In the genomic region with DNA sequence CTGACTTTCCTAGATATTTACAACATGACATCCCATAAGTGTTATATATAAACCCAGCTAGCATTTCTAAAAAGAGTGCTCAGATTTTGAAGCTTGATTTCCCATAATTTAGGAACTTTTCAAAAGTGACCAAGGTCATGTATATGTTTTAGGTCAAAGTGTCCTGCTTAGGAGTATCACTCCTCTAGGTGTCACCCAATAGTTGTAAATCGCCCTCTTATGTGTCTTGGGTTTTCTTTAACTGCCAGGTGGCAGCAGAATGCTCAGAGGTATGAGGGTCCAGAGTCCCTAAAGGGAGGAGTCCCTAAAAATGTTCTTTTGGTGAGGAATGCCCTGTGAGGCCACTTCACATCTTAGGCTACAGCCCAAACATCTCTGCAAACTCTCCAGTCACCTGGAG, we compare ENCODE assay signal across 24 cellular contexts.
"Had no signal": no experiment of that assay in that cellular context is flagged by ENCODE, and none has a peak within 500 bp of the region (broad histone marks: within the 10 kb centered on the region; RNA-seq: fewer than 3 reads in every experiment).

No MANE protein-coding gene starts in this region.

- DNase-seq: activated B cell treated with CpG ODN at 0.5 μM for 24 hours; activated CD4-positive, alpha-beta memory T cell treated with anti-CD3 and anti-CD28 coated beads, Interleukin-2, amount 10 ng/mL, durations not matched to agents 7 days and 5 days; activated CD4-positive, alpha-beta T cell treated with anti-CD3 and anti-CD28 coated beads for 48 hours; activated CD8-positive, alpha-beta memory T cell treated with anti-CD3 and anti-CD28 coated beads, Interleukin-2, amount 10 ng/mL, durations not matched to agents 7 days and 5 days; activated naive CD4-positive, alpha-beta T cell; activated naive CD8-positive, alpha-beta T cell treated with anti-CD3 and anti-CD28 coated beads for 36 hours; amniotic stem cell; dermis blood vessel endothelial cell; effector memory CD4-positive, alpha-beta T cell; nephron progenitor cell; nucleus accumbens; sigmoid colon; stimulated activated CD4-positive, alpha-beta T cell treated with anti-CD3 and anti-CD28 coated beads, Interleukin-4, amount 100 ng/mL, for 24 hours; stimulated activated naive B cell treated with anti-CD40 and anti-IgM and Interleukin-4, amounts not matched to agents 10 μg/mL and 1 μg/mL and 100 μg/mL, for 72 hours; upper lobe of left lung had no signal

- H3K36me3 Mint-ChIP-seq: activated CD8-positive, alpha-beta memory T cell treated with anti-CD3 and anti-CD28 coated beads, Interleukin-2, amount 10 ng/mL, durations not matched to agents 7 days and 5 days had no signal

- H3K27ac Mint-ChIP-seq: activated B cell treated with CpG ODN at 0.5 μM for 24 hours; activated CD4-positive, alpha-beta memory T cell treated with anti-CD3 and anti-CD28 coated beads, Interleukin-2, amount 10 ng/mL, durations not matched to agents 7 days and 5 days; activated CD8-positive, alpha-beta memory T cell treated with anti-CD3 and anti-CD28 coated beads, Interleukin-2, amount 10 ng/mL, durations not matched to agents 7 days and 5 days; activated naive CD8-positive, alpha-beta T cell treated with anti-CD3 and anti-CD28 coated beads for 36 hours; activated T-helper 17 cell treated with anti-CD3 and anti-CD28 coated beads, Interleukin-2, amount 50 U/mL, for 72 hours; mesothelial cell of epicardium; nephron progenitor cell; stimulated activated naive B cell treated with anti-CD40 and anti-IgM and Interleukin-4, amounts not matched to agents 10 μg/mL and 1 μg/mL and 100 μg/mL, for 72 hours had no signal

- H2AFZ ChIP-seq: hepatocyte had no signal

- H3K36me3 ChIP-seq: cardiac muscle cell, sigmoid colon, thoracic aorta, upper lobe of left lung had no signal

- FAIRE-seq: keratinocyte, TTC549 had no signal

- H3K4me2 ChIP-seq: hepatocyte had no signal

- H3K4me3 ChIP-seq: cardiac muscle cell, hepatocyte, lung, sigmoid colon, thoracic aorta, upper lobe of left lung had no signal

- H3K27ac ChIP-seq: cardiac muscle cell, hepatocyte, sigmoid colon, thoracic aorta, upper lobe of left lung had no signal

- H3K9me3 Mint-ChIP-seq: activated T-helper 17 cell treated with anti-CD3 and anti-CD28 coated beads, Interleukin-2, amount 50 U/mL, for 72 hours had no signal

- H3K79me2 ChIP-seq: hepatocyte had no signal

- H3K27me3 ChIP-seq: cardiac muscle cell, hepatocyte, sigmoid colon, upper lobe of left lung had no signal

- ATAC-seq: activated CD8-positive, alpha-beta memory T cell treated with anti-CD3 and anti-CD28 coated beads, Interleukin-2, amount 10 ng/mL, durations not matched to agents 7 days and 5 days; activated T-helper 17 cell treated with anti-CD3 and anti-CD28 coated beads, Interleukin-2, amount 50 U/mL, for 72 hours; left lobe of liver; stimulated activated naive B cell treated with anti-CD40 and anti-IgM and Interleukin-4, amounts not matched to agents 10 μg/mL and 1 μg/mL and 100 μg/mL, for 72 hours had no signal

- H3K27me3 Mint-ChIP-seq: activated B cell treated with CpG ODN at 0.5 μM for 24 hours; activated CD4-positive, alpha-beta memory T cell treated with anti-CD3 and anti-CD28 coated beads, Interleukin-2, amount 10 ng/mL, durations not matched to agents 7 days and 5 days; activated CD8-positive, alpha-beta memory T cell treated with anti-CD3 and anti-CD28 coated beads, Interleukin-2, amount 10 ng/mL, durations not matched to agents 7 days and 5 days; activated naive CD8-positive, alpha-beta T cell treated with anti-CD3 and anti-CD28 coated beads for 36 hours; activated T-helper 17 cell treated with anti-CD3 and anti-CD28 coated beads, Interleukin-2, amount 50 U/mL, for 72 hours; stimulated activated naive B cell treated with anti-CD40 and anti-IgM and Interleukin-4, amounts not matched to agents 10 μg/mL and 1 μg/mL and 100 μg/mL, for 72 hours had no signal

- H3K4me1 Mint-ChIP-seq: activated B cell treated with CpG ODN at 0.5 μM for 24 hours; activated CD4-positive, alpha-beta memory T cell treated with anti-CD3 and anti-CD28 coated beads, Interleukin-2, amount 10 ng/mL, durations not matched to agents 7 days and 5 days; activated CD8-positive, alpha-beta memory T cell treated with anti-CD3 and anti-CD28 coated beads, Interleukin-2, amount 10 ng/mL, durations not matched to agents 7 days and 5 days; activated naive CD8-positive, alpha-beta T cell treated with anti-CD3 and anti-CD28 coated beads for 36 hours; activated T-helper 17 cell treated with anti-CD3 and anti-CD28 coated beads, Interleukin-2, amount 50 U/mL, for 72 hours; nephron progenitor cell; stimulated activated naive B cell treated with anti-CD40 and anti-IgM and Interleukin-4, amounts not matched to agents 10 μg/mL and 1 μg/mL and 100 μg/mL, for 72 hours had no signal

- H3K4me3 Mint-ChIP-seq: activated B cell treated with CpG ODN at 0.5 μM for 24 hours; activated CD4-positive, alpha-beta memory T cell treated with anti-CD3 and anti-CD28 coated beads, Interleukin-2, amount 10 ng/mL, durations not matched to agents 7 days and 5 days; activated CD8-positive, alpha-beta memory T cell treated with anti-CD3 and anti-CD28 coated beads, Interleukin-2, amount 10 ng/mL, durations not matched to agents 7 days and 5 days; activated naive CD8-positive, alpha-beta T cell treated with anti-CD3 and anti-CD28 coated beads for 36 hours; activated T-helper 17 cell treated with anti-CD3 and anti-CD28 coated beads, Interleukin-2, amount 50 U/mL, for 72 hours; mesothelial cell of epicardium; nephron progenitor cell; stimulated activated naive B cell treated with anti-CD40 and anti-IgM and Interleukin-4, amounts not matched to agents 10 μg/mL and 1 μg/mL and 100 μg/mL, for 72 hours had no signal

- H3K4me1 ChIP-seq: sigmoid colon, upper lobe of left lung had no signal
